Comparison of ENCODE assay signal across 8 cellular contexts in the genomic region with DNA sequence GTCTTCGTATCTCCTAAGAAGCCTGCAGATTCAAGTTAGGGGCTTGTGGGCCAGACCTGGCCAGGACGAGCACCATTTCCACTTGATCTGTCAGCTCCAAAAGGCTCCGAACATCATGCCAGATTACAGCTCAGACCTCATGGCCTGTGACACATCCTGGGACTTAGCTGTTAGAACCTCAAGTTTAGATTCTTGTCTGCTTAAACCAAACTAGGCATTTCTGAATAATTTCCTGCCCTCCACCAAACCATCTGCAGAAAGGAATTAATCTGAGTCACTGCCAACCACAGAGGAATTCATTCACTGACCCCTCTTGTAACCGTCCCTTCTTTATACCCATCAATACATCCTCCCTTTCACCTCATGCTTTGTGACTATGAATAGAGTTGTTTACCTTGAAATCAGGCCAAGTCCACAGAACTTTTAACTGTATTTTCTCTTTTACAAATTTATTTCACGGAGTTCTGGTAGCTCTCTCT.
A peak's percentile ranks its signal among the peaks of the same experiment; 100 is the strongest.
DNase-seq lines count a peak whose midpoint lies in the region; ATAC-seq and TF ChIP-seq lines count a peak whose summit lies in the region.

No MANE protein-coding gene starts in this region.

- peak overlapping the region; percentile 57 for H3K4me3 ChIP-seq in Loucy (ENCODE audit: low read length, poor library complexity, severe bottlenecking)

- H3K9me2 ChIP-seq in Loucy (replicated peaks; ENCODE audit: low read depth, low read length), result no peaks in the 10 kb centered on the region

- H2AFZ ChIP-seq in Loucy (ENCODE audit: low read length), result no peak overlapping the region

- H3K27me3 ChIP-seq in Loucy (ENCODE audit: insufficient read depth, low read length, poor library complexity, severe bottlenecking), result no peaks in the 10 kb centered on the region

- TF ChIP-seq CTCF in Loucy (conservative IDR thresholded peaks at IDR 0.05; ENCODE audit: low read length), result no peak

- DNase-seq in COLO829 (ENCODE audit: low spot score) (peak; percentile 85), amniotic epithelial cell (ENCODE audit: low read depth) (peak; percentile 94), lung microvascular endothelial cell (ENCODE audit: low read depth in 2 of 2) (peak; percentile 67 to 96), NCI-H524 treated with DMSO at 0.1 percent for 48 hours (lab: John Stamatoyannopoulos, UW) (no peak), DMS 273 (lab: John Stamatoyannopoulos, UW; ENCODE audit: unreplicated experiment) (no peak)

- ATAC-seq in GM19324 (IDR thresholded peaks at IDR 0.05; ENCODE audit: low FRiP score, unreplicated experiment) (no peak), GM21786 (IDR thresholded peaks at IDR 0.05; ENCODE audit: unreplicated experiment) (no peak)

- peak overlapping the region; percentile 78 for H3K4me2 ChIP-seq in Loucy (ENCODE audit: low read depth, low read length, poor library complexity, severe bottlenecking)

- 0 out of 2 replicates have a peak, but pooled peaks cover 5% of the 10 kb centered on the region for H3F3A ChIP-seq in Loucy (ENCODE audit: low read depth)

- H3K9ac ChIP-seq in Loucy (ENCODE audit: low read depth, low read length, poor library complexity, severe bottlenecking), result peak overlapping the region; percentile 70

- H3K9me3 ChIP-seq in Loucy (ENCODE audit: insufficient read depth, low read depth, low read length), result no peaks in the 10 kb centered on the region

- H3K36me3 ChIP-seq in Loucy (ENCODE audit: insufficient read depth, low read length), result no peaks in the 10 kb centered on the region

- peaks cover 36% of the 10 kb centered on the region for H3K4me1 ChIP-seq in Loucy (ENCODE audit: insufficient read depth, low read length, poor library complexity, severe bottlenecking)

- H3K79me2 ChIP-seq in Loucy (ENCODE audit: insufficient read depth, low read length), result no peaks in the 10 kb centered on the region

- H4K20me1 ChIP-seq in Loucy (ENCODE audit: insufficient read depth, low read length, poor library complexity, severe bottlenecking), result no peaks in the 10 kb centered on the region

Comparison
In these comparisons a context has a peak if more than half of its experiments do, and no peak if none do; other contexts are left out.
1. DNase-seq: peak in COLO829 (single experiment), amniotic epithelial cell (single experiment) and lung microvascular endothelial cell (2 of 2); none in NCI-H524 treated with DMSO at 0.1 percent for 48 hours (single experiment) and DMS 273 (single experiment).